ENCODE assay signal across 1 cellular context in the genomic region with DNA sequence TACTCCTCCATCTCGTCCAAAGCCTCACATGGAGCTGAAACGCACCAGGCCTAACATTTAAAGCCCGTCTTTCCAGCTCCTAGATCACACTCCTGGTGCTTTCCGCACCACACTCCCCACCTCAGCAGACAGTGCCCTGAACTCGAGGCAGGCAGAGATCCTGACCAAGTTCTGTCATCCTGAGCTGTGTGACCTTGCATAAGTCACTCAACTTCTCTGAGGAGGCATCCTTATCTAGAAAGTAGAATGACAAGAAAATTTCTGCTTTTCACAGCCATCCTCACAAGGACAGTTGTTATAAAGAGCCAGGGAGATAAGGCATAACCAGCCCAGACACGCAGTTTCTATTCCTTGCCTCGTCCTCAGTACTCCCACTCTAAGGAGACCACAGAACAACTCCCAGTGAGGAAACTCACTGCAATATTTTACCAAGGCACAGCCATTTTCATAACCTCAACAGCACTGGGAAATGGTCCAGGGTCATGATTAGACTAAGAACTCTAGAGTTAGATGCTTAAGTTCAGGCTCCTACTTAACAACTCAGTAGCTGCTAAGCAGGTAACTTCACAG.
TF ChIP-seq lines count a peak whose summit lies in the region.

No MANE protein-coding gene starts in this region.

TF ChIP-seq in SK-N-SH, 30 proteins besides CTCF, POLR2A, EP300 and RAD21:
- TF ChIP-seq, protein P1, sequence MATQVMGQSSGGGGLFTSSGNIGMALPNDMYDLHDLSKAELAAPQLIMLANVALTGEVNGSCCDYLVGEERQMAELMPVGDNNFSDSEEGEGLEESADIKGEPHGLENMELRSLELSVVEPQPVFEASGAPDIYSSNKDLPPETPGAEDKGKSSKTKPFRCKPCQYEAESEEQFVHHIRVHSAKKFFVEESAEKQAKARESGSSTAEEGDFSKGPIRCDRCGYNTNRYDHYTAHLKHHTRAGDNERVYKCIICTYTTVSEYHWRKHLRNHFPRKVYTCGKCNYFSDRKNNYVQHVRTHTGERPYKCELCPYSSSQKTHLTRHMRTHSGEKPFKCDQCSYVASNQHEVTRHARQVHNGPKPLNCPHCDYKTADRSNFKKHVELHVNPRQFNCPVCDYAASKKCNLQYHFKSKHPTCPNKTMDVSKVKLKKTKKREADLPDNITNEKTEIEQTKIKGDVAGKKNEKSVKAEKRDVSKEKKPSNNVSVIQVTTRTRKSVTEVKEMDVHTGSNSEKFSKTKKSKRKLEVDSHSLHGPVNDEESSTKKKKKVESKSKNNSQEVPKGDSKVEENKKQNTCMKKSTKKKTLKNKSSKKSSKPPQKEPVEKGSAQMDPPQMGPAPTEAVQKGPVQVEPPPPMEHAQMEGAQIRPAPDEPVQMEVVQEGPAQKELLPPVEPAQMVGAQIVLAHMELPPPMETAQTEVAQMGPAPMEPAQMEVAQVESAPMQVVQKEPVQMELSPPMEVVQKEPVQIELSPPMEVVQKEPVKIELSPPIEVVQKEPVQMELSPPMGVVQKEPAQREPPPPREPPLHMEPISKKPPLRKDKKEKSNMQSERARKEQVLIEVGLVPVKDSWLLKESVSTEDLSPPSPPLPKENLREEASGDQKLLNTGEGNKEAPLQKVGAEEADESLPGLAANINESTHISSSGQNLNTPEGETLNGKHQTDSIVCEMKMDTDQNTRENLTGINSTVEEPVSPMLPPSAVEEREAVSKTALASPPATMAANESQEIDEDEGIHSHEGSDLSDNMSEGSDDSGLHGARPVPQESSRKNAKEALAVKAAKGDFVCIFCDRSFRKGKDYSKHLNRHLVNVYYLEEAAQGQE (IDR thresholded peaks at IDR 0.05; ENCODE audit: low read depth, low read length) = no peak
- TF ChIP-seq USF1 (IDR thresholded peaks at IDR 0.05; ENCODE audit: borderline replicate concordance, low read depth) = no peak
- no peak for TF ChIP-seq SIN3A (IDR thresholded peaks at IDR 0.05; ENCODE audit: borderline replicate concordance, low read depth, low read length)
- no peak for TF ChIP-seq NFIC (IDR thresholded peaks at IDR 0.05; ENCODE audit: borderline replicate concordance)
- TF ChIP-seq EZH2phosphoT487 (IDR thresholded peaks at IDR 0.05; ENCODE audit: borderline replicate concordance, low read depth) = no peak
- TF ChIP-seq RFX5 (IDR thresholded peaks at IDR 0.05; ENCODE audit: low read length) = no peak
- no peak for TF ChIP-seq FOXM1 (IDR thresholded peaks at IDR 0.05; ENCODE audit: low read depth)
- no peak for TF ChIP-seq POLR2AphosphoS5 (IDR thresholded peaks at IDR 0.05; ENCODE audit: low read depth, low read length)
- TF ChIP-seq, protein P2, sequence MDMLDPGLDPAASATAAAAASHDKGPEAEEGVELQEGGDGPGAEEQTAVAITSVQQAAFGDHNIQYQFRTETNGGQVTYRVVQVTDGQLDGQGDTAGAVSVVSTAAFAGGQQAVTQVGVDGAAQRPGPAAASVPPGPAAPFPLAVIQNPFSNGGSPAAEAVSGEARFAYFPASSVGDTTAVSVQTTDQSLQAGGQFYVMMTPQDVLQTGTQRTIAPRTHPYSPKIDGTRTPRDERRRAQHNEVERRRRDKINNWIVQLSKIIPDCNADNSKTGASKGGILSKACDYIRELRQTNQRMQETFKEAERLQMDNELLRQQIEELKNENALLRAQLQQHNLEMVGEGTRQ (IDR thresholded peaks at IDR 0.05; ENCODE audit: borderline replicate concordance, low read depth, low read length) = no peak
- TF ChIP-seq GABPA (IDR thresholded peaks at IDR 0.05; ENCODE audit: low read depth) = no peak
- TF ChIP-seq SMC3 (IDR thresholded peaks at IDR 0.05; ENCODE audit: low read depth, low read length) = no peak
